Comparison of ENCODE assay signal across 14 cellular contexts in the genomic region with DNA sequence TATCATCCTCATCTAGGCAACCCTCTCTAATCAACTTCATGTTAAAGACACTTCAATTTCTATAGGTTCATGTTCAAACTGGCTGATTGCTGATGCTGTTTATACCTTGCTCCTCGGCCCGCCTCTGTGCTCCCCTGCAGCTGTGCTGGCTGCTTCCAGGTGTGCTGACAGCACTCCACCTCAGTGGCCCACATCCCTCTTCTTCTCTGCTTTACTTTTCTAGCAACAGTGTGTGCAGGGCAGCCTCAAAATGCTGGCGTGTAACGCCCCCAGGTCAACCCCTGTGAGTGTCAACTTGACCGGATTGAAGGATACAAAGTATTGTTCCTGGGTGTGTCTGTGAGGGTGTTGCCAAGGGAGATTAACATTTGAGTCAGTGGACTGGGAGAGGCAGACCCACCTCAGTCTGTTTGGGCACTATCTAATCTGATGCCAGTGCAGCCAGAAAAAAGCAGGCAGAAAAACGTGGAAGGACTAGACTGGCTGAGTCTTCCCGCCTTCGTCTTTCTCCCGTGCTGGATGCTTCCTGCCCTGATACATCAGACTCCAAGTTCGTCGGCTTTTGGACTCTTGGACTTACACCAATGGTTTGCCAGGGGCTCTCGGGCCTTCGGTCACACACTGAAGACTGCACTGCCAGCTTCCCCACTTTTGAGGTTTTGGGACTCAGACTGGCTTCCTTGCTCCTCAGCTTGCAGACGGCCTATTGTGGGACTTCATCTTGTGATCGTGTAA.
"Had no signal": no experiment of that assay in that cellular context is flagged by ENCODE, and none has a peak within 500 bp of the region (broad histone marks: within the 10 kb centered on the region; RNA-seq: fewer than 3 reads in every experiment).

No MANE protein-coding gene starts in this region.

- H3K27ac ChIP-seq: brain microvascular endothelial cell, pancreas had no signal

- H3K27me3 ChIP-seq: brain microvascular endothelial cell, heart right ventricle, pancreas had no signal

- H3K36me3 ChIP-seq: left lung, pancreas had no signal

- ATAC-seq: activated naive CD4-positive, alpha-beta T cell treated with anti-CD3 and anti-CD28 coated beads, Interleukin-2, amount 50 U/mL, for 72 hours; activated T-cell treated with anti-CD3 and anti-CD28 coated beads, Interleukin-2, amount 50 U/mL, for 4 hours; heart right ventricle; left lung; pancreas had no signal

- H3K9me3 ChIP-seq: heart right ventricle, left lung, pancreas had no signal

- H3K4me3 ChIP-seq: heart right ventricle, left lung, pancreas had no signal

- DNase-seq: activated CD4-positive, alpha-beta T cell treated with anti-CD3 and anti-CD28 coated beads for 1 hour; activated CD4-positive, alpha-beta T cell treated with anti-CD3 and anti-CD28 coated beads, Interleukin-2, amount 50 U/mL, for 48 hours; activated effector memory CD4-positive, alpha-beta T cell treated with anti-CD3 and anti-CD28 coated beads, Interleukin-2, amount 50 U/mL, for 16 hours; activated T-cell treated with anti-CD3 and anti-CD28 coated beads, Interleukin-2, amount 50 U/mL, for 4 hours; amniotic stem cell; brain microvascular endothelial cell; cerebellar nuclear complex; heart right ventricle; left lung; pancreas; stimulated activated CD4-positive, alpha-beta T cell treated with anti-CD3 and anti-CD28 coated beads, Interleukin-2, amount 100 ng/mL, for 24 hours; stimulated activated naive CD4-positive, alpha-beta T cell; T-helper 9 cell had no signal
